ENCODE assay signal across 37 cellular contexts in genomic region chr18:31309115-31309514, GRCh38. TPM values are rescaled to one million over a fixed set of nuclear protein-coding genes. Genes with fewer than 3 reads are reported as not detected.
"Had no signal": no experiment of that assay in that cellular context is flagged by ENCODE, and none has a peak within 500 bp of the region (broad histone marks: within the 10 kb centered on the region; RNA-seq: fewer than 3 reads in every experiment).

No MANE protein-coding gene starts in this region.

- H3K36me3 ChIP-seq: adrenal gland, ascending aorta, brain microvascular endothelial cell, breast epithelium, cardiac muscle cell had no signal

- H3K27me3 ChIP-seq: ascending aorta, body of pancreas, brain microvascular endothelial cell, breast epithelium, cardiac muscle cell had no signal

- H3K9me3 ChIP-seq: adrenal gland, ascending aorta, body of pancreas, breast epithelium had no signal

- H3K27ac ChIP-seq: adrenal gland, ascending aorta, body of pancreas, brain microvascular endothelial cell, breast epithelium, cardiac muscle cell had no signal

- H3K4me3 ChIP-seq: adrenal gland, ascending aorta, body of pancreas, breast epithelium, cardiac muscle cell had no signal

- DNase-seq: activated effector memory CD4-positive, alpha-beta T cell treated with anti-CD3 and anti-CD28 coated beads, Interleukin-2, amount 50 U/mL, for 16 hours; activated effector memory CD4-positive, alpha-beta T cell treated with Interleukin-2 at 50 U/mL for 16 hours; activated gamma-delta T cell; activated gamma-delta T cell treated with Interleukin-2 at 50 U/mL for 16 hours; activated naive CD4-positive, alpha-beta T cell; activated naive CD4-positive, alpha-beta T cell treated with anti-CD3 and anti-CD28 coated beads for 36 hours; activated naive CD4-positive, alpha-beta T cell treated with anti-CD3 and anti-CD28 coated beads, Interleukin-2, amount 10 ng/mL, durations not matched to agents 7 days and 5 days; activated naive CD4-positive, alpha-beta T cell treated with anti-CD3 and anti-CD28 coated beads, Interleukin-2, amount 50 U/mL, for 16 hours; activated naive CD4-positive, alpha-beta T cell treated with Interleukin-2 at 50 U/mL for 16 hours; activated naive CD8-positive, alpha-beta T cell treated with anti-CD3 and anti-CD28 coated beads for 36 hours; activated naive CD8-positive, alpha-beta T cell treated with anti-CD3 and anti-CD28 coated beads, Interleukin-2, amount 10 ng/mL, durations not matched to agents 7 days and 5 days; activated naive CD8-positive, alpha-beta T cell treated with anti-CD3 and anti-CD28 coated beads, Interleukin-2, amount 50 U/mL, for 24 hours; activated T-cell treated with anti-CD3 and anti-CD28 coated beads, Interleukin-2, amount 50 U/mL, for 1 hour; activated T-cell treated with anti-CD3 and anti-CD28 coated beads, Interleukin-2, amount 50 U/mL, for 24 hours; activated T-cell treated with anti-CD3 and anti-CD28 coated beads, Interleukin-2, amount 50 U/mL, for 4 hours; activated T-cell treated with anti-CD3 and anti-CD28 coated beads, Interleukin-2, amount 50 U/mL, for 48 hours; activated T-cell treated with anti-CD3 and anti-CD28 coated beads, Interleukin-2, amount 50 U/mL, for 72 hours; adrenal gland; amniotic stem cell; amygdala; anterior cingulate cortex; aorta; body of pancreas; brain microvascular endothelial cell; caudate nucleus; central memory CD4-positive, alpha-beta T cell; cerebellar nuclear complex had no signal

- H3K4me1 ChIP-seq: adrenal gland, ascending aorta, body of pancreas, breast epithelium had no signal

- FAIRE-seq: astrocyte, bronchial epithelial cell had no signal

- ATAC-seq: activated naive CD4-positive, alpha-beta T cell treated with anti-CD3 and anti-CD28 coated beads, Interleukin-2, amount 50 U/mL, for 72 hours; activated naive CD8-positive, alpha-beta T cell treated with anti-CD3 and anti-CD28 coated beads, Interleukin-2, amount 50 U/mL, for 24 hours; activated T-cell treated with anti-CD3 and anti-CD28 coated beads, Interleukin-2, amount 50 U/mL, for 4 hours; activated T-cell treated with anti-CD3 and anti-CD28 coated beads, Interleukin-2, amount 50 U/mL, for 72 hours; activated T-helper 17 cell treated with anti-CD3 and anti-CD28 coated beads, Interleukin-2, amount 50 U/mL, for 72 hours; body of pancreas had no signal

RNA-seq across cellular contexts. Expression of gene DSG1, which starts 8.8 kb away (rescaled TPM):
- total RNA-seq: activated naive CD4-positive, alpha-beta T cell treated with anti-CD3 and anti-CD28 coated beads for 36 hours; activated naive CD4-positive, alpha-beta T cell treated with anti-CD3 and anti-CD28 coated beads, Interleukin-2, amount 50 U/mL, for 72 hours; activated naive CD8-positive, alpha-beta T cell treated with anti-CD3 and anti-CD28 coated beads for 36 hours; activated naive CD8-positive, alpha-beta T cell treated with anti-CD3 and anti-CD28 coated beads, Interleukin-2, amount 10 ng/mL, durations not matched to agents 7 days and 5 days; activated T-cell treated with anti-CD3 and anti-CD28 coated beads, Interleukin-2, amount 50 U/mL, for 4 hours; activated T-cell treated with anti-CD3 and anti-CD28 coated beads, Interleukin-2, amount 50 U/mL, for 72 hours; activated T-helper 1 cell treated with anti-CD3 and anti-CD28 coated beads, Interleukin-12 subunit alpha, Interleukin-12 subunit beta, Interleukin-2, Interleukin-4 antibody, amounts not matched to agents 30 ng/mL and 10 ng/mL and 1 ng/mL, durations not matched to agents 14 hours and 24 hours and 36 hours; activated T-helper 17 cell treated with anti-CD3 and anti-CD28 coated beads, Interleukin-2, amount 50 U/mL, for 72 hours; activated T-helper 2 cell treated with anti-CD3 and anti-CD28 coated beads, Interferon-gamma antibody, Interleukin-2, Interleukin-4, amounts not matched to agents 10 μg/mL and 5 μg/mL and 100 μg/mL, durations not matched to agents 14 hours and 24 hours and 36 hours; adrenal gland; aorta; ascending aorta; cardiac muscle cell; chondrocyte had no signal
- polyA plus RNA-seq: aorta, cardiac muscle cell had no signal
